Comparison of ENCODE assay signal across 2 cellular contexts in the genomic region with DNA sequence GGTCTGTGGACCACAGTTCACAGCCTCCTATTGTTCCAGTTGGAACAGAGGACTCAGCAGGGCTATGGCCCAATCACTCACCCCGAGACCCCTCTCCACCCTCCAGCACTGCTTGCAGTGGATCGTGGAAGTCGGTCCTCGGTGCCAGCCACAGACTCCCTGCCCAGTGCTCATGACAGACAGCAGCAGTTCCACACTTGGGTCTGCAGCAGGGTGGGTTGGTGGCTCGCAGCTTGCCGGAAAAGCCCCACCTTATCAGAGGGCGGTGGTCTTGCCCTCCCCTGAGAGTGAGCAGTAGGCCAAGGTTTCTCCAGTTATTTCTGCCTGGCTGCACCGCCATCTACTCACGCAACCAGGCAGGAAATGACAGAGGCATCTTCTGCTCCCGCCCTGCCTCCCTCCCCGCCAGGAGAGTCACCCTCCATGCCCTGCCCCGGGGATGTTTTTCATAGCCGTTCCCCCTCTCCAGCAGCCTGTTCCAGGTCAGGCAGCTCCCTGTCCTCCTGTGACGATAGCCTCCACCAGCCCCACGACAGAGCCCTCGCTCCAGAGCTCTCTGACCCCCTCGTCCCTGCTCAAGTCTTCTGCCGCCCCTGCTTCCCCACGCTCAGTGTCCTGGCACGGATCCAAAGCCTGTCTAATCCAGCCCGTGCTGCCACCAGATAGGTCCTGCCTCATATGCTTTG.
A peak's percentile ranks its signal among the peaks of the same experiment; 100 is the strongest.
TF ChIP-seq lines count a peak whose summit lies in the region.

No MANE protein-coding gene starts in this region.

TF ChIP-seq in HEK293, 187 proteins besides CTCF, POLR2A, EP300 and RAD21 (continues in another document):
- TF ChIP-seq, protein P1, sequence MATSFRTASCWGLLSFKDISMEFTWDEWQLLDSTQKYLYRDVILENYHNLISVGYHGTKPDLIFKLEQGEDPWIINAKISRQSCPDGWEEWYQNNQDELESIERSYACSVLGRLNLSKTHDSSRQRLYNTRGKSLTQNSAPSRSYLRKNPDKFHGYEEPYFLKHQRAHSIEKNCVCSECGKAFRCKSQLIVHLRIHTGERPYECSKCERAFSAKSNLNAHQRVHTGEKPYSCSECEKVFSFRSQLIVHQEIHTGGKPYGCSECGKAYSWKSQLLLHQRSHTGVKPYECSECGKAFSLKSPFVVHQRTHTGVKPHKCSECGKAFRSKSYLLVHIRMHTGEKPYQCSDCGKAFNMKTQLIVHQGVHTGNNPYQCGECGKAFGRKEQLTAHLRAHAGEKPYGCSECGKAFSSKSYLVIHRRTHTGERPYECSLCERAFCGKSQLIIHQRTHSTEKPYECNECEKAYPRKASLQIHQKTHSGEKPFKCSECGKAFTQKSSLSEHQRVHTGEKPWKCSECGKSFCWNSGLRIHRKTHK (tag by site-specific recombination; IDR thresholded peaks at IDR 0.05) = no peak
- TF ChIP-seq KLF9 (tag by site-specific recombination; IDR thresholded peaks at IDR 0.05; ENCODE audit: low read depth) = no peak
- no peak for TF ChIP-seq ZNF513 (tag by site-specific recombination; IDR thresholded peaks at IDR 0.05)
- no peak for TF ChIP-seq SALL2 (tag by site-specific recombination; IDR thresholded peaks at IDR 0.05; ENCODE audit: borderline replicate concordance)
- TF ChIP-seq GLI2 (tag by site-specific recombination; IDR thresholded peaks at IDR 0.05; ENCODE audit: borderline replicate concordance, low read depth) = no peak
- TF ChIP-seq ZNF146 (tag by site-specific recombination; IDR thresholded peaks at IDR 0.05) = no peak
- TF ChIP-seq REPIN1 (tag by site-specific recombination; IDR thresholded peaks at IDR 0.05; ENCODE audit: low read depth) = no peak
- TF ChIP-seq, protein P2, sequence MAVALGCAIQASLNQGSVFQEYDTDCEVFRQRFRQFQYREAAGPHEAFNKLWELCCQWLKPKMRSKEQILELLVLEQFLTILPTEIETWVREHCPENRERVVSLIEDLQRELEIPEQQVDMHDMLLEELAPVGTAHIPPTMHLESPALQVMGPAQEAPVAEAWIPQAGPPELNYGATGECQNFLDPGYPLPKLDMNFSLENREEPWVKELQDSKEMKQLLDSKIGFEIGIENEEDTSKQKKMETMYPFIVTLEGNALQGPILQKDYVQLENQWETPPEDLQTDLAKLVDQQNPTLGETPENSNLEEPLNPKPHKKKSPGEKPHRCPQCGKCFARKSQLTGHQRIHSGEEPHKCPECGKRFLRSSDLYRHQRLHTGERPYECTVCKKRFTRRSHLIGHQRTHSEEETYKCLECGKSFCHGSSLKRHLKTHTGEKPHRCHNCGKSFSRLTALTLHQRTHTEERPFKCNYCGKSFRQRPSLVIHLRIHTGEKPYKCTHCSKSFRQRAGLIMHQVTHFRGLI (tag by site-specific recombination; IDR thresholded peaks at IDR 0.05) = no peak
- TF ChIP-seq KLF10 (tag by site-specific recombination; IDR thresholded peaks at IDR 0.05) = no peak
- TF ChIP-seq ZNF677 (tag by site-specific recombination; IDR thresholded peaks at IDR 0.05) = no peak
- no peak for TF ChIP-seq PBX3 (CRISPR knock-in tag; IDR thresholded peaks at IDR 0.05)
- TF ChIP-seq ZSCAN30 (tag by site-specific recombination; IDR thresholded peaks at IDR 0.05) = no peak
- TF ChIP-seq ZNF792 (tag by site-specific recombination; IDR thresholded peaks at IDR 0.05) = no peak
- TF ChIP-seq ZNF555 (tag by site-specific recombination; conservative IDR thresholded peaks at IDR 0.05) = no peak
- no peak for TF ChIP-seq ZNF580 (tag by site-specific recombination; IDR thresholded peaks at IDR 0.05)
- no peak; the same call in 1 of the 2 replicates for TF ChIP-seq KLF7 (tag by site-specific recombination; IDR thresholded peaks at IDR 0.05; ENCODE audit: borderline replicate concordance)
- TF ChIP-seq, protein P3, sequence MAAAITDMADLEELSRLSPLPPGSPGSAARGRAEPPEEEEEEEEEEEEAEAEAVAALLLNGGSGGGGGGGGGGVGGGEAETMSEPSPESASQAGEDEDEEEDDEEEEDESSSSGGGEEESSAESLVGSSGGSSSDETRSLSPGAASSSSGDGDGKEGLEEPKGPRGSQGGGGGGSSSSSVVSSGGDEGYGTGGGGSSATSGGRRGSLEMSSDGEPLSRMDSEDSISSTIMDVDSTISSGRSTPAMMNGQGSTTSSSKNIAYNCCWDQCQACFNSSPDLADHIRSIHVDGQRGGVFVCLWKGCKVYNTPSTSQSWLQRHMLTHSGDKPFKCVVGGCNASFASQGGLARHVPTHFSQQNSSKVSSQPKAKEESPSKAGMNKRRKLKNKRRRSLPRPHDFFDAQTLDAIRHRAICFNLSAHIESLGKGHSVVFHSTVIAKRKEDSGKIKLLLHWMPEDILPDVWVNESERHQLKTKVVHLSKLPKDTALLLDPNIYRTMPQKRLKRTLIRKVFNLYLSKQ (tag by site-specific recombination; IDR thresholded peaks at IDR 0.05; ENCODE audit: borderline replicate concordance) = no peak
- TF ChIP-seq, protein P4, sequence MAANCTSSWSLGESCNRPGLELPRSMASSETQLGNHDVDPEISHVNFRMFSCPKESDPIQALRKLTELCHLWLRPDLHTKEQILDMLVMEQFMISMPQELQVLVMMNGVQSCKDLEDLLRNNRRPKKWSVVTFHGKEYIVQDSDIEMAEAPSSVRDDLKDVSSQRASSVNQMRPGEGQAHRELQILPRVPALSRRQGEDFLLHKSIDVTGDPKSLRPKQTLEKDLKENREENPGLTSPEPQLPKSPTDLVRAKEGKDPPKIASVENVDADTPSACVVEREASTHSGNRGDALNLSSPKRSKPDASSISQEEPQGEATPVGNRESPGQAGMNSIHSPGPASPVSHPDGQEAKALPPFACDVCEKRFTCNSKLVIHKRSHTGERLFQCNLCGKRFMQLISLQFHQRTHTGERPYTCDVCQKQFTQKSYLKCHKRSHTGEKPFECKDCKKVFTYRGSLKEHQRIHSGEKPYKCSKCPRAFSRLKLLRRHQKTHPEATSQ (tag by site-specific recombination; IDR thresholded peaks at IDR 0.05) = 0 out of 2 replicates have a peak, but pooled peaks have one; percentile 80

TF ChIP-seq in H1, 55 proteins besides CTCF, POLR2A, EP300 and RAD21:
- TF ChIP-seq GABPA (IDR thresholded peaks at IDR 0.05; ENCODE audit: borderline replicate concordance, insufficient read depth, low read length) (no peak), CREB1 (IDR thresholded peaks at IDR 0.05) (no peak), TAF7 (optimal IDR thresholded peaks at IDR 0.05; ENCODE audit: borderline replicate concordance, low read depth, low read length) (no peak), BACH1 (IDR thresholded peaks at IDR 0.05; ENCODE audit: low read length) (no peak), YY1 (IDR thresholded peaks at IDR 0.05; ENCODE audit: low read depth, low read length) (no peak), NRF1 (IDR thresholded peaks at IDR 0.05; ENCODE audit: low read depth, low read length) (no peak), BCL11A (IDR thresholded peaks at IDR 0.05; ENCODE audit: low read depth in 2 of 2, low read length in 2 of 2) (no peak), SP4 (IDR thresholded peaks at IDR 0.05; ENCODE audit: low read length) (no peak), TCF12 (IDR thresholded peaks at IDR 0.05; ENCODE audit: low read depth, low read length) (no peak), PHF8 (conservative IDR thresholded peaks at IDR 0.05; ENCODE audit: low read depth, low read length) (no peak), RFX5 (IDR thresholded peaks at IDR 0.05; ENCODE audit: borderline replicate concordance, low read depth, low read length) (no peak), CTBP2 (IDR thresholded peaks at IDR 0.05; ENCODE audit: borderline replicate concordance, insufficient read depth, insufficient read length, low read length) (no peak), SP2 (IDR thresholded peaks at IDR 0.05; ENCODE audit: low read length) (no peak), GTF2F1 (IDR thresholded peaks at IDR 0.05; ENCODE audit: borderline replicate concordance, low read depth, low read length) (no peak), SIX5 (IDR thresholded peaks at IDR 0.05; ENCODE audit: low read depth, low read length) (no peak), ASH2L (IDR thresholded peaks at IDR 0.05; ENCODE audit: low read length) (no peak), KDM5A (IDR thresholded peaks at IDR 0.05; ENCODE audit: low read length) (no peak), MAFK (IDR thresholded peaks at IDR 0.05; ENCODE audit: low read depth, low read length) (no peak)
- TF ChIP-seq, protein P5, sequence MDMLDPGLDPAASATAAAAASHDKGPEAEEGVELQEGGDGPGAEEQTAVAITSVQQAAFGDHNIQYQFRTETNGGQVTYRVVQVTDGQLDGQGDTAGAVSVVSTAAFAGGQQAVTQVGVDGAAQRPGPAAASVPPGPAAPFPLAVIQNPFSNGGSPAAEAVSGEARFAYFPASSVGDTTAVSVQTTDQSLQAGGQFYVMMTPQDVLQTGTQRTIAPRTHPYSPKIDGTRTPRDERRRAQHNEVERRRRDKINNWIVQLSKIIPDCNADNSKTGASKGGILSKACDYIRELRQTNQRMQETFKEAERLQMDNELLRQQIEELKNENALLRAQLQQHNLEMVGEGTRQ (IDR thresholded peaks at IDR 0.05; ENCODE audit: low read length) = no peak
